In the genomic region with DNA sequence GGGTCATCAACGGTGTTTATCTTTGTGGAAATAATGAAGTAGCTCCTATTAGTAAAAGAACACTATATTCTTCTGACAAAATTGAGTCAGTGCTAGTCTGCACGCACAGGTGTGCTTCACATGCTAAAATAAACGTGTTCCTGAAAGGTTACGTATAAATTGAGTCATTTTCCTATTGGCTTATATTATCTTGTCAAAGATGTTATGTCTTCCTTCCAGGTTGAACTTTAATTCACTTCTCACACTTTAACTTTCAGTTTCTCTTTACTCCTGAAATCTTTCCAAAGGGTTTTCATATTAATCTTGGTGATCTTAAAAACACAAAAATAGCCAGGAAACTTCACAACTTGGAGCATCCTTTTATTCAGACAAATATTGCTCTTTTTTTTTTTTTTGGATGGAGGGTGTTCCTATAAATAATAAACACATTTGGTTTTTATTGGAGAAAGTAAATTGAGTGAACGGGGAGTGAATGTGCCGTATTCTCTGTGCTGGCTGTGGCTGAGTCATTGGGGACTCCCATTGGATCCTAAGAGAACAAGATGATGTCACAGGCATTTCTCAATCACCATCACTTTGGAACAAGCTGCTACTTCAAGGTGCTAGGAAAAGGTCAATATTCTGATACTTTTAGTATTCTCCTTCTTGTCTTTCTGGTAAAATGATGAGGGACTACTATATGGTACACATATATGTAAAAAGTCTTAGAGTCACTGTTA, we compare ENCODE assay signal across 8 cellular contexts.
DNase-seq lines count a peak whose midpoint lies in the region; ATAC-seq and TF ChIP-seq lines count a peak whose summit lies in the region.

No MANE protein-coding gene starts in this region.

- peak overlapping the region; percentile 35 for H3K4me3 ChIP-seq in BJ (ENCODE audit: low read depth, low read length)

- POLR2A ChIA-PET in BJ (lab: Charles Lee): interaction anchor here (0.6 kb wide), 1 partner anchor 91 kb away, joined by 4 read pairs; no protein-coding TSS in a partner anchor

- DNase-seq in BJ (ENCODE audit: low read depth) (peak; percentile 55), RPMI7951 (ENCODE audit: low read depth) (peak; percentile 82), fibroblast of gingiva (ENCODE audit: low read depth) (peak; percentile 83), omental fat pad (ENCODE audit: low spot score) (no peak), NCI-H2029 (lab: John Stamatoyannopoulos, UW) (no peak), Ammon's horn (ENCODE audit: low spot score) (no peak)

- ATAC-seq in omental fat pad (ENCODE audit: low FRiP score) (peak; percentile 93), GM21526 (IDR thresholded peaks at IDR 0.05; ENCODE audit: low FRiP score, unreplicated experiment) (no peak), HG03135 (IDR thresholded peaks at IDR 0.05; ENCODE audit: unreplicated experiment) (no peak)

- no peaks in the 10 kb centered on the region for H3K36me3 ChIP-seq in BJ (ENCODE audit: control insufficient read depth, insufficient read depth, low read length)

- CTCF ChIA-PET in BJ (lab: Yijun Ruan, JAX): interaction anchor here (0.8 kb wide), 1 partner anchor 26 kb away, joined by 3 read pairs; no protein-coding TSS in a partner anchor

- TF ChIP-seq CTCF in BJ (IDR thresholded peaks at IDR 0.05; ENCODE audit: insufficient read depth, low read depth, low read length) (no peak), omental fat pad (IDR thresholded peaks at IDR 0.05) (no peak)

- H3K27me3 ChIP-seq in BJ (ENCODE audit: control insufficient read depth, insufficient read depth, low read length): no peaks in the 10 kb centered on the region

Comparison
In these comparisons a context has a peak if more than half of its experiments do, and no peak if none do; other contexts are left out.
1. DNase-seq: peak in BJ (single experiment), RPMI7951 (single experiment) and fibroblast of gingiva (single experiment); none in omental fat pad (single experiment), NCI-H2029 (single experiment) and Ammon's horn (single experiment).